ENCODE assay signal across 11 cellular contexts in the genomic region with DNA sequence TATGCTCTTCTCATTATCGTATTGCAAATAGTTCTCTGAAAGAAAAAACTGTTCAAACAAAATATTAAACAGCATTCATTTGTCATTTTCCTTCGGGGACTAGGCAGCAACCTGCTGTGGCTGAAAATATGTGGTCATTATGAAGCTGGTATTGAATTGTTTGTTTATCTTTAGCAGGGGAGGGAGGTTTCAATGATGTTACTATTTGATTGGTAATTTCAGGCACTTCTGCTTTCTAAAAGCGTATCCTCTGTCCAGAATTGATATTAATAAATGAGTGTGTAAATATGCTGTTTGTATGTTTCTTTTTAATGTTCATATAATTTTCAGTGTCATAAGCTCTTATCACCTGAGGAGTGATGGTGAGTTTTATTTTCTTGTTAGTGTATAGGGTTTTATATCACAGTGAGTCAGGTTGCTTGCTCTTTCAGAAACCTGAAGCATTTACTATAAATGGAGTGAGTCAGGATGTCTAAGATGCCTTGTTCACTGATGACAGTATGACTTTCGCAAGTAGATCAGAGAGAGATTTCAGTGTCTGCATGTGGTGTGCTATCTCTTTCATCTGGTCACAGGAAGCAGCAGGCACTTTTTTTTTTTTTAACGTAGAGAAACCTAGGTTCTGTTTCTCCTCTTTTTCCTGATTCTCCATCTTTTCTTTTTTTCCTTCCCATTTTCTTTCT.
DNase-seq lines count a peak whose midpoint lies in the region; ATAC-seq and TF ChIP-seq lines count a peak whose summit lies in the region.
"Had no signal": no experiment of that assay in that cellular context is flagged by ENCODE, and none has a peak within 500 bp of the region (broad histone marks: within the 10 kb centered on the region; RNA-seq: fewer than 3 reads in every experiment).

No MANE protein-coding gene starts in this region.

- peak overlapping the region in 7 of 11 experiments; percentile 0 to 70 (median 53); a peak in 10 of 22 replicates for H3K4me2 ChIP-seq in BLaER1 treated with 17β-estradiol and CSF1 and Interleukin-3, amounts not matched to agents 10 nM and 100 nM
- H3K4me2 ChIP-seq in SK-N-SH = peak overlapping the region; percentile 36; the same call in 1 of the 2 replicates

- no peaks in the 10 kb centered on the region for H3K79me2 ChIP-seq in SK-N-SH (ENCODE audit: insufficient read depth)
- H3K79me2 ChIP-seq: parathyroid adenoma had no signal

- H3K9me3 ChIP-seq in BLaER1 treated with 17β-estradiol and CSF1 and Interleukin-3, amounts not matched to agents 10 nM and 100 nM (replicated peaks in 1 of 11) = peaks cover 0 to 13% (median 0%) of the 10 kb centered on the region in 11 experiments; a peak in 4 of 22 replicates
- H3K9me3 ChIP-seq in SK-N-SH = no peaks in the 10 kb centered on the region

- no peak for TF ChIP-seq RAD21 in SK-N-SH (IDR thresholded peaks at IDR 0.05; ENCODE audit: low read length)

- peaks cover 3% of the 10 kb centered on the region for H3F3A ChIP-seq in SK-N-SH (replicated peaks; ENCODE audit: insufficient read depth)

- H3K4me3 ChIP-seq in BLaER1 treated with 17β-estradiol and CSF1 and Interleukin-3, amounts not matched to agents 10 nM and 100 nM = no peak overlapping the region
- no peak overlapping the region for H3K4me3 ChIP-seq in SK-N-SH (ENCODE audit: low read depth in 2 of 2, low read length in 1 of 2)

- TF ChIP-seq EP300 in SK-N-SH (IDR thresholded peaks at IDR 0.05; ENCODE audit: borderline replicate concordance in 1 of 2, low read depth in 1 of 2, low read length in 1 of 2) = no peak

- peak; percentile 87 for DNase-seq in HS-5 (ENCODE audit: low read depth)
- DNase-seq in SK-N-SH = no peak
- peak; percentile 59 for DNase-seq in islet precursor cell
- no peak for DNase-seq in LoVo (ENCODE audit: low spot score)
- DNase-seq in activated T-cell treated with anti-CD3 and anti-CD28 coated beads for 4 hours = no peak
- no peak for DNase-seq in activated naive CD4-positive, alpha-beta T cell treated with anti-CD3 and anti-CD28 coated beads, Interleukin-2, amount 50 U/mL, for 16 hours
- DNase-seq: activated CD4-positive, alpha-beta T cell treated with anti-CD3 and anti-CD28 coated beads for 1 hour; NCI-H526 treated with DMSO at 0.1 percent for 48 hours had no signal

- peaks cover 0 to 32% (median 12%) of the 10 kb centered on the region in 10 experiments; a peak in 10 of 20 replicates for H3K4me1 ChIP-seq in BLaER1 treated with 17β-estradiol and CSF1 and Interleukin-3, amounts not matched to agents 10 nM and 100 nM
- H3K4me1 ChIP-seq in SK-N-SH (ENCODE audit: control insufficient read depth in 1 of 2, insufficient read depth in 2 of 2, low read depth in 1 of 2, low read length in 1 of 2) = no peaks in the 10 kb centered on the region
- H3K4me1 ChIP-seq: parathyroid adenoma had no signal

- POLR2A ChIA-PET in SK-N-SH (lab: Yijun Ruan, JAX) = no interaction called here

- no peaks in the 10 kb centered on the region for H4K20me1 ChIP-seq in BLaER1 treated with 17β-estradiol and CSF1 and Interleukin-3, amounts not matched to agents 10 nM and 100 nM
- H4K20me1 ChIP-seq in SK-N-SH (ENCODE audit: insufficient read depth) = no peaks in the 10 kb centered on the region

- ATAC-seq in HG03565 (IDR thresholded peaks at IDR 0.05; ENCODE audit: unreplicated experiment) = no peak

- WGBS in SK-N-SH (ENCODE audit: low lambda C conversion rate) = 2% methylated on average over 5 of the region's 5 CpGs

- CTCF ChIA-PET in SK-N-SH (lab: Yijun Ruan, JAX) = no interaction called here

- peak overlapping the region in 3 of 11 experiments; percentile 44 to 50 (median 45); a peak in 3 of 22 replicates for H3K9ac ChIP-seq in BLaER1 treated with 17β-estradiol and CSF1 and Interleukin-3, amounts not matched to agents 10 nM and 100 nM
- H3K9ac ChIP-seq in SK-N-SH = no peak overlapping the region
- H3K9ac ChIP-seq: parathyroid adenoma had no signal

- H3K36me3 ChIP-seq in BLaER1 treated with 17β-estradiol and CSF1 and Interleukin-3, amounts not matched to agents 10 nM and 100 nM = no peaks in the 10 kb centered on the region
- H3K36me3 ChIP-seq in SK-N-SH (replicated peaks in 1 of 2; ENCODE audit: control insufficient read depth in 1 of 2, insufficient read depth in 2 of 2, low read length in 1 of 2) = no peaks in the 10 kb centered on the region

- H3K27ac ChIP-seq in BLaER1 treated with 17β-estradiol and CSF1 and Interleukin-3, amounts not matched to agents 10 nM and 100 nM = peak overlapping the region in 4 of 11 experiments; percentile 32 to 78 (median 72); a peak in 7 of 22 replicates
- no peak overlapping the region for H3K27ac ChIP-seq in SK-N-SH (ENCODE audit: low read depth in 2 of 2, low read length in 1 of 2)
- H3K27ac ChIP-seq: parathyroid adenoma had no signal

- no peak overlapping the region for H2AFZ ChIP-seq in SK-N-SH (ENCODE audit: low read depth)
- H2AFZ ChIP-seq: parathyroid adenoma had no signal

- no peaks in the 10 kb centered on the region for H3K9me2 ChIP-seq in SK-N-SH

- TF ChIP-seq CTCF in SK-N-SH (IDR thresholded peaks at IDR 0.05) = no peak

- no peaks in the 10 kb centered on the region for H3K27me3 ChIP-seq in BLaER1 treated with 17β-estradiol and CSF1 and Interleukin-3, amounts not matched to agents 10 nM and 100 nM
- H3K27me3 ChIP-seq in SK-N-SH (ENCODE audit: insufficient read depth) = no peaks in the 10 kb centered on the region; the same call in 1 of the 2 replicates

TF ChIP-seq in SK-N-SH, 30 proteins besides CTCF, POLR2A, EP300 and RAD21:
- no peak for TF ChIP-seq TAF1 (IDR thresholded peaks at IDR 0.05; ENCODE audit: borderline replicate concordance, low read depth, low read length)
- TF ChIP-seq, protein P1, sequence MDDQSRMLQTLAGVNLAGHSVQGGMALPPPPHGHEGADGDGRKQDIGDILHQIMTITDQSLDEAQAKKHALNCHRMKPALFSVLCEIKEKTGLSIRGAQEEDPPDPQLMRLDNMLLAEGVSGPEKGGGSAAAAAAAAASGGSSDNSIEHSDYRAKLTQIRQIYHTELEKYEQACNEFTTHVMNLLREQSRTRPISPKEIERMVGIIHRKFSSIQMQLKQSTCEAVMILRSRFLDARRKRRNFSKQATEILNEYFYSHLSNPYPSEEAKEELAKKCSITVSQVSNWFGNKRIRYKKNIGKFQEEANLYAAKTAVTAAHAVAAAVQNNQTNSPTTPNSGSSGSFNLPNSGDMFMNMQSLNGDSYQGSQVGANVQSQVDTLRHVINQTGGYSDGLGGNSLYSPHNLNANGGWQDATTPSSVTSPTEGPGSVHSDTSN (IDR thresholded peaks at IDR 0.05) = peak; percentile 13; the same call in 1 of the 2 replicates
- TF ChIP-seq TCF12 (IDR thresholded peaks at IDR 0.05) = peak; percentile 23; the same call in 1 of the 2 replicates
- peak; percentile 7; the same call in 1 of the 2 replicates for TF ChIP-seq FOSL2 (IDR thresholded peaks at IDR 0.05; ENCODE audit: borderline replicate concordance, low read depth)

Comparison
In these comparisons a context has a peak if more than half of its experiments do, and no peak if none do; other contexts are left out.
1. DNase-seq: peak in HS-5 (single experiment) and islet precursor cell (single experiment); none in SK-N-SH (single experiment), LoVo (single experiment), activated T-cell treated with anti-CD3 and anti-CD28 coated beads for 4 hours (single experiment) and activated naive CD4-positive, alpha-beta T cell treated with anti-CD3 and anti-CD28 coated beads, Interleukin-2, amount 50 U/mL, for 16 hours (single experiment).